Comparison of ENCODE assay signal across 10 cellular contexts in the genomic region with DNA sequence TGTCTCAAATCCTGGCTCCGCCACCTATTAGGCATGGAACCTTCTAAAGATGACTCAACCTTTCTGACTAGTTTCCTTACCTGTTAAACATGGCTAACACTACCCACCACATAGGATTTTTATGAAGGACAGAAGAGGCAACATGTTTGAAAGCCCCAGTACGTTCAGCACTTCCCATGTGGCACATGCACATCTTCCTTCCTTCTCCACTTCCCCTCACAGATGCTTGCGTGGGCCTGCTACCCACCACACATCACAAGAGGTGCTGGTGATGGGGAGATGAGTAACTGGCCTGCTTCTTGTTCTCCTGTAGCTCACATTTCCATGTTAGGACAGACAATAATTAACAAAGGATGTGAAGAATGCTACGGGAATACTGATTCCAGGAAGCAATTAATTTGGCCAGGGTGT. TPM values are rescaled to one million over a fixed set of nuclear protein-coding genes. Genes with fewer than 3 reads are reported as not detected.
DNase-seq lines count a peak whose midpoint lies in the region; ATAC-seq and TF ChIP-seq lines count a peak whose summit lies in the region.
"Had no signal": no experiment of that assay in that cellular context is flagged by ENCODE, and none has a peak within 500 bp of the region (broad histone marks: within the 10 kb centered on the region; RNA-seq: fewer than 3 reads in every experiment).

No MANE protein-coding gene starts in this region.

- no peaks in the 10 kb centered on the region for H3K27me3 ChIP-seq in SK-N-SH (ENCODE audit: insufficient read depth)

- TF ChIP-seq EP300 in SK-N-SH (IDR thresholded peaks at IDR 0.05; ENCODE audit: borderline replicate concordance in 1 of 2, low read depth in 1 of 2, low read length in 1 of 2), result no peak

- H3K27ac ChIP-seq in SK-N-SH (ENCODE audit: low read depth in 2 of 2, low read length in 1 of 2), result peak overlapping the region; percentile 34 to 76; a peak in 3 of 4 replicates
- no peak overlapping the region for H3K27ac ChIP-seq in coronary artery

- 0 out of 2 replicates have a peak overlapping the region, but pooled peaks have one; percentile 5 for H2AFZ ChIP-seq in SK-N-SH (ENCODE audit: low read depth)

- 55% methylated on average over 4 of the region's 4 CpGs for WGBS in SK-N-SH (ENCODE audit: low lambda C conversion rate)

- peak overlapping the region; percentile 20; the same call in 1 of the 2 replicates for H3K9ac ChIP-seq in SK-N-SH

- DNase-seq in activated CD4-positive, alpha-beta T cell treated with anti-CD3 and anti-CD28 coated beads for 4 hours, result peak; percentile 23 to 46
- no peak for DNase-seq in activated CD4-positive, alpha-beta T cell treated with anti-CD3 and anti-CD28 coated beads for 1 hour
- DNase-seq in SK-N-SH (no peak), coronary artery (ENCODE audit: low spot score) (peak; percentile 12), NCI-H1930 (lab: John Stamatoyannopoulos, UW) (no peak), midbrain (lab: John Stamatoyannopoulos, UW) (no peak), sciatic nerve (ENCODE audit: low spot score) (no peak)
- peak in 2 of 3 experiments; percentile 16 to 30 for DNase-seq in stimulated activated CD4-positive, alpha-beta T cell treated with anti-CD3 and anti-CD28 coated beads, TNF-alpha, amount 100 ng/mL, for 24 hours (ENCODE audit: low read depth in 3 of 3)
- DNase-seq: H9, T-helper 9 cell had no signal

- H3K4me3 ChIP-seq in SK-N-SH (ENCODE audit: low read depth in 2 of 2, low read length in 1 of 2) (no peak overlapping the region), coronary artery (no peak overlapping the region)

- peaks cover 24% of the 10 kb centered on the region for H4K20me1 ChIP-seq in SK-N-SH (ENCODE audit: insufficient read depth)

- peak overlapping the region; percentile 32 for H3K4me2 ChIP-seq in SK-N-SH

- no peak for TF ChIP-seq CTCF in SK-N-SH (IDR thresholded peaks at IDR 0.05)
- TF ChIP-seq CTCF in coronary artery (IDR thresholded peaks at IDR 0.05), result no peak

- H3K9me2 ChIP-seq in SK-N-SH, result no peaks in the 10 kb centered on the region

- intact Hi-C loops in sciatic nerve (cut with DNase I), result no loop called here

- POLR2A ChIA-PET in SK-N-SH (lab: Yijun Ruan, JAX), result no interaction called here

- peaks cover 18 to 23% of the 10 kb centered on the region in 2 experiments for H3K36me3 ChIP-seq in SK-N-SH (replicated peaks in 1 of 2; ENCODE audit: control insufficient read depth in 1 of 2, insufficient read depth in 2 of 2, low read length in 1 of 2)

- H3F3A ChIP-seq in SK-N-SH (replicated peaks; ENCODE audit: insufficient read depth), result peaks cover 20% of the 10 kb centered on the region

- peaks cover 5 to 10% of the 10 kb centered on the region in 2 experiments; a peak in 3 of 4 replicates for H3K4me1 ChIP-seq in SK-N-SH (ENCODE audit: control insufficient read depth in 1 of 2, insufficient read depth in 2 of 2, low read depth in 1 of 2, low read length in 1 of 2)

- ATAC-seq in sciatic nerve, result no peak

- CTCF ChIA-PET in SK-N-SH (lab: Yijun Ruan, JAX), result no interaction called here

- peaks cover 64% of the 10 kb centered on the region for H3K79me2 ChIP-seq in SK-N-SH (ENCODE audit: insufficient read depth)

- no peak for TF ChIP-seq RAD21 in SK-N-SH (IDR thresholded peaks at IDR 0.05; ENCODE audit: low read length)

- H3K9me3 ChIP-seq in SK-N-SH, result no peaks in the 10 kb centered on the region

TF ChIP-seq in SK-N-SH, 30 proteins besides CTCF, POLR2A, EP300 and RAD21:
- TF ChIP-seq, protein P1, sequence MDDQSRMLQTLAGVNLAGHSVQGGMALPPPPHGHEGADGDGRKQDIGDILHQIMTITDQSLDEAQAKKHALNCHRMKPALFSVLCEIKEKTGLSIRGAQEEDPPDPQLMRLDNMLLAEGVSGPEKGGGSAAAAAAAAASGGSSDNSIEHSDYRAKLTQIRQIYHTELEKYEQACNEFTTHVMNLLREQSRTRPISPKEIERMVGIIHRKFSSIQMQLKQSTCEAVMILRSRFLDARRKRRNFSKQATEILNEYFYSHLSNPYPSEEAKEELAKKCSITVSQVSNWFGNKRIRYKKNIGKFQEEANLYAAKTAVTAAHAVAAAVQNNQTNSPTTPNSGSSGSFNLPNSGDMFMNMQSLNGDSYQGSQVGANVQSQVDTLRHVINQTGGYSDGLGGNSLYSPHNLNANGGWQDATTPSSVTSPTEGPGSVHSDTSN (IDR thresholded peaks at IDR 0.05), result no peak
- TF ChIP-seq, protein P2, sequence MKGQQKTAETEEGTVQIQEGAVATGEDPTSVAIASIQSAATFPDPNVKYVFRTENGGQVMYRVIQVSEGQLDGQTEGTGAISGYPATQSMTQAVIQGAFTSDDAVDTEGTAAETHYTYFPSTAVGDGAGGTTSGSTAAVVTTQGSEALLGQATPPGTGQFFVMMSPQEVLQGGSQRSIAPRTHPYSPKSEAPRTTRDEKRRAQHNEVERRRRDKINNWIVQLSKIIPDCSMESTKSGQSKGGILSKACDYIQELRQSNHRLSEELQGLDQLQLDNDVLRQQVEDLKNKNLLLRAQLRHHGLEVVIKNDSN (IDR thresholded peaks at IDR 0.05; ENCODE audit: borderline replicate concordance, low read depth), result no peak
- no peak for TF ChIP-seq CHD2 (IDR thresholded peaks at IDR 0.05; ENCODE audit: low read length, partially characterized antibody)
- no peak for TF ChIP-seq MEF2A (IDR thresholded peaks at IDR 0.05; ENCODE audit: borderline replicate concordance, low read depth)
- no peak for TF ChIP-seq SIN3A (IDR thresholded peaks at IDR 0.05; ENCODE audit: borderline replicate concordance, low read depth, low read length)
- TF ChIP-seq YY1 (IDR thresholded peaks at IDR 0.05; ENCODE audit: low read depth), result no peak
- no peak for TF ChIP-seq NRF1 (IDR thresholded peaks at IDR 0.05; ENCODE audit: low read depth, low read length)
- no peak for TF ChIP-seq GABPA (IDR thresholded peaks at IDR 0.05; ENCODE audit: low read depth)
- TF ChIP-seq FOXJ3 (CRISPR knock-in tag; IDR thresholded peaks at IDR 0.05), result no peak
- TF ChIP-seq, protein P3, sequence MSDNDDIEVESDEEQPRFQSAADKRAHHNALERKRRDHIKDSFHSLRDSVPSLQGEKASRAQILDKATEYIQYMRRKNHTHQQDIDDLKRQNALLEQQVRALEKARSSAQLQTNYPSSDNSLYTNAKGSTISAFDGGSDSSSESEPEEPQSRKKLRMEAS (IDR thresholded peaks at IDR 0.05; ENCODE audit: low read depth), result no peak
- TF ChIP-seq RFX5 (IDR thresholded peaks at IDR 0.05; ENCODE audit: low read length), result no peak
- TF ChIP-seq POLR2AphosphoS5 (IDR thresholded peaks at IDR 0.05; ENCODE audit: low read depth, low read length), result no peak
TF ChIP-seq in SK-N-SH: peak in this region for 0.

RNA-seq across cellular contexts. Expression of a gene that starts 7.1 kb away (rescaled TPM):
- 2.9 and 3.8 TPM in 2 replicates for polyA plus RNA-seq in SK-N-SH (2012; rRNA removed)
- polyA plus RNA-seq in SK-N-SH (2012; cell fraction: cytosol; rRNA removed), result 2.7 and 3.8 TPM in 2 replicates
- polyA plus RNA-seq in SK-N-SH (2012; cell fraction: nucleus; rRNA removed), result 8.0 and 11.4 TPM in 2 replicates
- 27.3 TPM for total RNA-seq in sciatic nerve

RNA-seq across cellular contexts. Expression of a gene that starts 49.2 kb away (rescaled TPM):
- 9.7 and 15.0 TPM in 2 replicates for polyA plus RNA-seq in SK-N-SH (2012; rRNA removed)
- polyA plus RNA-seq in SK-N-SH (2012; cell fraction: cytosol; rRNA removed), result 7.0 and 9.8 TPM in 2 replicates
- polyA plus RNA-seq in SK-N-SH (2012; cell fraction: nucleus; rRNA removed), result 24.0 and 28.3 TPM in 2 replicates
- 60.9 TPM for total RNA-seq in sciatic nerve

Comparison
In these comparisons a context has a peak if more than half of its experiments do, and no peak if none do; other contexts are left out.
1. DNase-seq: peak in activated CD4-positive, alpha-beta T cell treated with anti-CD3 and anti-CD28 coated beads for 4 hours (2 of 2), coronary artery (single experiment) and stimulated activated CD4-positive, alpha-beta T cell treated with anti-CD3 and anti-CD28 coated beads, TNF-alpha, amount 100 ng/mL, for 24 hours (2 of 3); none in activated CD4-positive, alpha-beta T cell treated with anti-CD3 and anti-CD28 coated beads for 1 hour (single experiment), SK-N-SH (single experiment), NCI-H1930 (0 of 2), midbrain (single experiment) and sciatic nerve (single experiment).
2. H3K27ac ChIP-seq: peak in SK-N-SH (2 of 2); none in coronary artery (0 of 2).